Comparison of ENCODE assay signal across 10 cellular contexts in genomic region chr11:128934926-128935325, GRCh38.
"Had no signal": no experiment of that assay in that cellular context is flagged by ENCODE, and none has a peak within 500 bp of the region (broad histone marks: within the 10 kb centered on the region; RNA-seq: fewer than 3 reads in every experiment).

No MANE protein-coding gene starts in this region.

- H3K36me3 ChIP-seq: HAP-1 had no signal

- H3K9ac ChIP-seq: GM23248 had no signal

- DNase-seq: GM23248, GOT3, H7, HFFc6, IMR-90, Kasumi-1, KG1 had no signal

- ATAC-seq: HCT116, K562 had no signal

- H3K4me1 ChIP-seq: HAP-1 had no signal

- H3K4me3 ChIP-seq: GM23248, HAP-1, K562 had no signal

- H3K9me3 ChIP-seq: HAP-1 had no signal

- H3K27ac ChIP-seq: GM23248 had no signal
